In genomic region chr11:66981976-66982578, GRCh38 we compare ENCODE assay signal across 9 cellular contexts. TPM values are rescaled to one million over a fixed set of nuclear protein-coding genes. Genes with fewer than 3 reads are reported as not detected.
DNase-seq lines count a peak whose midpoint lies in the region; ATAC-seq lines count a peak whose summit lies in the region.
"Had no signal": no experiment of that assay in that cellular context is flagged by ENCODE, and none has a peak within 500 bp of the region (broad histone marks: within the 10 kb centered on the region; RNA-seq: fewer than 3 reads in every experiment).

No MANE protein-coding gene starts in this region.

- WGBS in mesenchymal stem cell = 16% methylated on average over 8 of the region's 9 CpGs

- H3K4me3 ChIP-seq in CD8-positive, alpha-beta memory T cell (ENCODE audit: low read length) = no peak overlapping the region
- no peak overlapping the region for H3K4me3 ChIP-seq in mesenchymal stem cell (ENCODE audit: insufficient read depth in 1 of 2, low read depth in 1 of 2, low read length in 2 of 2)

- H3K4ac ChIP-seq in mesenchymal stem cell (ENCODE audit: low read depth in 1 of 2, low read length in 2 of 2) = no peak overlapping the region

- H3K36me3 Mint-ChIP-seq in CD8-positive, alpha-beta memory T cell = peaks cover 0 to 3% (median 3%) of the 10 kb centered on the region in 3 donors
- H3K36me3 Mint-ChIP-seq in activated T-helper 2 cell treated with anti-CD3 and anti-CD28 coated beads, Interferon-gamma antibody, Interleukin-2, Interleukin-4, amounts not matched to agents 10 μg/mL and 5 μg/mL and 100 μg/mL, durations not matched to agents 14 hours and 24 hours and 36 hours (ENCODE audit: low read depth) = no peaks in the 10 kb centered on the region

- H2BK12ac ChIP-seq in mesenchymal stem cell (ENCODE audit: low read length in 2 of 2) = peak overlapping the region in 1 of 2 experiments; percentile 13

- ATAC-seq in HG03432 (IDR thresholded peaks at IDR 0.05; ENCODE audit: unreplicated experiment) = no peak
- ATAC-seq: effector memory CD8-positive, alpha-beta T cell had no signal

- H4K8ac ChIP-seq in mesenchymal stem cell (ENCODE audit: low read length) = no peak overlapping the region

- H3K4me1 ChIP-seq in CD8-positive, alpha-beta memory T cell (ENCODE audit: insufficient read depth, low read length) = no peaks in the 10 kb centered on the region
- peaks cover 10% of the 10 kb centered on the region for H3K4me1 ChIP-seq in mesenchymal stem cell (ENCODE audit: control insufficient read depth, insufficient read depth, low read depth, low read length)

- H3K4me1 Mint-ChIP-seq in CD8-positive, alpha-beta memory T cell = peaks cover 3 to 6% (median 5%) of the 10 kb centered on the region in 3 donors
- H3K4me1 Mint-ChIP-seq in activated T-helper 2 cell treated with anti-CD3 and anti-CD28 coated beads, Interferon-gamma antibody, Interleukin-2, Interleukin-4, amounts not matched to agents 10 μg/mL and 5 μg/mL and 100 μg/mL, durations not matched to agents 14 hours and 24 hours and 36 hours (ENCODE audit: low read depth) = no peaks in the 10 kb centered on the region

- H3K9me3 Mint-ChIP-seq in CD8-positive, alpha-beta memory T cell = peaks cover 0 to 10% (median 2%) of the 10 kb centered on the region in 5 donors
- no peaks in the 10 kb centered on the region for H3K9me3 Mint-ChIP-seq in activated T-helper 2 cell treated with anti-CD3 and anti-CD28 coated beads, Interferon-gamma antibody, Interleukin-2, Interleukin-4, amounts not matched to agents 10 μg/mL and 5 μg/mL and 100 μg/mL, durations not matched to agents 14 hours and 24 hours and 36 hours
- H3K9me3 Mint-ChIP-seq: effector memory CD8-positive, alpha-beta T cell had no signal

- H3K18ac ChIP-seq in mesenchymal stem cell (ENCODE audit: low read depth in 1 of 2, low read length in 2 of 2) = no peak overlapping the region

- CTCF ChIA-PET in CD8-positive, alpha-beta memory T cell (lab: Charles Lee) = no interaction called here

- no peak overlapping the region for H2BK5ac ChIP-seq in mesenchymal stem cell (ENCODE audit: low read depth, low read length, poor library complexity, severe bottlenecking)

- H3K9me3 ChIP-seq in CD8-positive, alpha-beta memory T cell (ENCODE audit: low read length) = no peaks in the 10 kb centered on the region
- H3K9me3 ChIP-seq in mesenchymal stem cell (ENCODE audit: control insufficient read depth, low read length) = peaks cover 6% of the 10 kb centered on the region

- no peaks in the 10 kb centered on the region for H3K27me3 ChIP-seq in CD8-positive, alpha-beta memory T cell (ENCODE audit: insufficient read depth, low read length, poor library complexity, severe bottlenecking)
- no peaks in the 10 kb centered on the region for H3K27me3 ChIP-seq in mesenchymal stem cell (ENCODE audit: control insufficient read depth in 1 of 2, insufficient read depth in 1 of 2, low read length in 2 of 2)

- H3K27ac Mint-ChIP-seq in CD8-positive, alpha-beta memory T cell = no peak overlapping the region
- no peak overlapping the region for H3K27ac Mint-ChIP-seq in activated T-helper 2 cell treated with anti-CD3 and anti-CD28 coated beads, Interferon-gamma antibody, Interleukin-2, Interleukin-4, amounts not matched to agents 10 μg/mL and 5 μg/mL and 100 μg/mL, durations not matched to agents 14 hours and 24 hours and 36 hours
- H3K27ac Mint-ChIP-seq: effector memory CD8-positive, alpha-beta T cell had no signal

- no peak overlapping the region for H2BK120ac ChIP-seq in mesenchymal stem cell (ENCODE audit: low read depth, low read length)

- no peaks in the 10 kb centered on the region for H3K36me3 ChIP-seq in CD8-positive, alpha-beta memory T cell (ENCODE audit: insufficient read depth, low read length)
- no peaks in the 10 kb centered on the region for H3K36me3 ChIP-seq in mesenchymal stem cell (ENCODE audit: control insufficient read depth in 1 of 2, insufficient read depth in 2 of 2, low read depth in 1 of 2, low read length in 2 of 2)

- H3K79me1 ChIP-seq in mesenchymal stem cell (replicated peaks; ENCODE audit: low read length, poor library complexity, severe bottlenecking) = no peaks in the 10 kb centered on the region

- POLR2A ChIA-PET in CD8-positive, alpha-beta memory T cell (lab: Charles Lee) = no interaction called here

- intact Hi-C loops in activated T-helper 2 cell treated with anti-CD3 and anti-CD28 coated beads, Interferon-gamma antibody, Interleukin-2, Interleukin-4, amounts not matched to agents 10 μg/mL and 5 μg/mL and 100 μg/mL, durations not matched to agents 14 hours and 24 hours and 36 hours (cut with micrococcal nuclease) = no loop called here

- no peak overlapping the region for H3K9ac ChIP-seq in mesenchymal stem cell (ENCODE audit: low read length)

- no peak overlapping the region for H3K23ac ChIP-seq in mesenchymal stem cell (ENCODE audit: low read length in 2 of 2)

- H3K27me3 Mint-ChIP-seq in CD8-positive, alpha-beta memory T cell = peaks cover 3 to 7% of the 10 kb centered on the region in 2 donors
- peaks cover 4% of the 10 kb centered on the region for H3K27me3 Mint-ChIP-seq in activated T-helper 2 cell treated with anti-CD3 and anti-CD28 coated beads, Interferon-gamma antibody, Interleukin-2, Interleukin-4, amounts not matched to agents 10 μg/mL and 5 μg/mL and 100 μg/mL, durations not matched to agents 14 hours and 24 hours and 36 hours (ENCODE audit: low read depth)

- H2AFZ ChIP-seq in mesenchymal stem cell (ENCODE audit: low read depth, low read length) = no peak overlapping the region

- H3K14ac ChIP-seq in mesenchymal stem cell (ENCODE audit: low read length in 2 of 2) = no peak overlapping the region

- H3K27ac ChIP-seq in CD8-positive, alpha-beta memory T cell (ENCODE audit: low read depth, low read length) = peak overlapping the region; percentile 31
- H3K27ac ChIP-seq in mesenchymal stem cell (ENCODE audit: low read length, poor library complexity, severe bottlenecking) = no peak overlapping the region

- no peak for DNase-seq in CD8-positive, alpha-beta memory T cell
- DNase-seq in HuH-7 (ENCODE audit: low spot score) (peak; percentile 71), NOMO-1 (lab: John Stamatoyannopoulos, UW; ENCODE audit: unreplicated experiment in 2 of 2) (peak; percentile 62 to 80), cerebellar nuclear complex (lab: John Stamatoyannopoulos, UW) (peak; percentile 6 to 23), mesenchymal stem cell (peak; percentile 92)
- DNase-seq in activated effector memory CD4-positive, alpha-beta T cell treated with Interleukin-2 at 50 U/mL for 16 hours = no peak
- no peak for DNase-seq in activated T-helper 2 cell treated with anti-CD3 and anti-CD28 coated beads, Interferon-gamma antibody, Interleukin-2, Interleukin-4, amounts not matched to agents 10 μg/mL and 5 μg/mL and 100 μg/mL, durations not matched to agents 14 hours and 24 hours and 36 hours (ENCODE audit: low spot score)

- no peak overlapping the region for H3K4me2 ChIP-seq in mesenchymal stem cell (ENCODE audit: low read length, poor library complexity, severe bottlenecking)

- no peak overlapping the region for H4K91ac ChIP-seq in mesenchymal stem cell (ENCODE audit: low read length)

- no peak overlapping the region for H3K4me3 Mint-ChIP-seq in CD8-positive, alpha-beta memory T cell
- H3K4me3 Mint-ChIP-seq in activated T-helper 2 cell treated with anti-CD3 and anti-CD28 coated beads, Interferon-gamma antibody, Interleukin-2, Interleukin-4, amounts not matched to agents 10 μg/mL and 5 μg/mL and 100 μg/mL, durations not matched to agents 14 hours and 24 hours and 36 hours (ENCODE audit: low read depth) = no peak overlapping the region
- H3K4me3 Mint-ChIP-seq: effector memory CD8-positive, alpha-beta T cell had no signal

- H2BK15ac ChIP-seq in mesenchymal stem cell (ENCODE audit: low read depth, poor library complexity, severe bottlenecking) = no peak overlapping the region

- no peak overlapping the region for H2AK5ac ChIP-seq in mesenchymal stem cell (ENCODE audit: low read length, severe bottlenecking)

RNA-seq across cellular contexts. Expression of gene C11orf86, which starts 7.0 kb away (rescaled TPM):
- not detected for total RNA-seq in CD8-positive, alpha-beta memory T cell
- polyA plus RNA-seq in CD8-positive, alpha-beta memory T cell = not detected
- polyA plus RNA-seq in mesenchymal stem cell (2013, experiment 1 of 2) = not detected
- polyA plus RNA-seq in mesenchymal stem cell (2013, experiment 2 of 2) = not detected
- total RNA-seq in activated T-helper 2 cell treated with anti-CD3 and anti-CD28 coated beads, Interferon-gamma antibody, Interleukin-2, Interleukin-4, amounts not matched to agents 10 μg/mL and 5 μg/mL and 100 μg/mL, durations not matched to agents 14 hours and 24 hours and 36 hours = not detected in 2 replicates

RNA-seq across cellular contexts. Expression of gene PC, which starts 23.9 kb away (rescaled TPM):
- 1 to 10 TPM; 8.9 to 9.6 TPM for total RNA-seq in CD8-positive, alpha-beta memory T cell
- polyA plus RNA-seq in CD8-positive, alpha-beta memory T cell = 6.6 TPM
- 4.4 TPM for polyA plus RNA-seq in mesenchymal stem cell (2013, experiment 1 of 2)
- polyA plus RNA-seq in mesenchymal stem cell (2013, experiment 2 of 2) = 4.5 TPM
- 15.4 and 18.0 TPM in 2 replicates for total RNA-seq in activated T-helper 2 cell treated with anti-CD3 and anti-CD28 coated beads, Interferon-gamma antibody, Interleukin-2, Interleukin-4, amounts not matched to agents 10 μg/mL and 5 μg/mL and 100 μg/mL, durations not matched to agents 14 hours and 24 hours and 36 hours

RNA-seq across cellular contexts. Expression of gene SYT12, which starts 40.9 kb away (rescaled TPM):
- total RNA-seq in CD8-positive, alpha-beta memory T cell = not detected
- polyA plus RNA-seq in CD8-positive, alpha-beta memory T cell = not detected
- not detected for polyA plus RNA-seq in mesenchymal stem cell (2013, experiment 1 of 2)
- polyA plus RNA-seq in mesenchymal stem cell (2013, experiment 2 of 2) = not detected
- not detected in 2 replicates for total RNA-seq in activated T-helper 2 cell treated with anti-CD3 and anti-CD28 coated beads, Interferon-gamma antibody, Interleukin-2, Interleukin-4, amounts not matched to agents 10 μg/mL and 5 μg/mL and 100 μg/mL, durations not matched to agents 14 hours and 24 hours and 36 hours

Comparison
In these comparisons a context has a peak if more than half of its experiments do, and no peak if none do; other contexts are left out.
1. DNase-seq: peak in HuH-7 (single experiment), NOMO-1 (2 of 2), cerebellar nuclear complex (2 of 2) and mesenchymal stem cell (single experiment); none in CD8-positive, alpha-beta memory T cell (0 of 5), activated effector memory CD4-positive, alpha-beta T cell treated with Interleukin-2 at 50 U/mL for 16 hours (single experiment) and activated T-helper 2 cell treated with anti-CD3 and anti-CD28 coated beads, Interferon-gamma antibody, Interleukin-2, Interleukin-4, amounts not matched to agents 10 μg/mL and 5 μg/mL and 100 μg/mL, durations not matched to agents 14 hours and 24 hours and 36 hours (single experiment).